1 cellular context compared by ENCODE assay signal in genomic region chr1:91349524-91349923, GRCh38.
TF ChIP-seq lines count a peak whose summit lies in the region.

No MANE protein-coding gene starts in this region.

TF ChIP-seq in K562, 482 proteins besides CTCF, POLR2A, EP300 and RAD21 (continued from another document):
- TF ChIP-seq AFF1 (IDR thresholded peaks at IDR 0.05; ENCODE audit: low read depth in 1 of 2, partially characterized antibody in 2 of 2) (no peak), CEBPB (tag; IDR thresholded peaks at IDR 0.05) (peak; percentile 88), DPF2 (IDR thresholded peaks at IDR 0.05) (0 out of 2 replicates have a peak, but pooled peaks have one; percentile 25), CEBPG (CRISPR knock-in tag; IDR thresholded peaks at IDR 0.05) (0 out of 2 replicates have a peak, but pooled peaks have one; percentile 19), CEBPG (tag; conservative IDR thresholded peaks at IDR 0.05 in 1 of 2, IDR thresholded peaks at IDR 0.05 in 1 of 2) (0 out of 4 replicates have a peak, but pooled peaks of 1 of the 2 experiments have one; percentile 49), TAL1 (IDR thresholded peaks at IDR 0.05) (peak; percentile 55; the same call in 1 of the 2 replicates), IRF2 (CRISPR knock-in tag; IDR thresholded peaks at IDR 0.05) (no peak), ARID1B (IDR thresholded peaks at IDR 0.05) (peak; percentile 41), TCF7 (IDR thresholded peaks at IDR 0.05; ENCODE audit: borderline replicate concordance) (no peak), NR3C1 (CRISPR knock-in tag; IDR thresholded peaks at IDR 0.05) (no peak)
